Comparison of ENCODE assay signal across 31 cellular contexts in genomic region chr1:3567405-3567804, GRCh38. TPM values are rescaled to one million over a fixed set of nuclear protein-coding genes. Genes with fewer than 3 reads are reported as not detected.
DNase-seq lines count a peak whose midpoint lies in the region; ATAC-seq, FAIRE-seq and TF ChIP-seq lines count a peak whose summit lies in the region.
"Had no signal": no experiment of that assay in that cellular context is flagged by ENCODE, and none has a peak within 500 bp of the region (broad histone marks: within the 10 kb centered on the region; RNA-seq: fewer than 3 reads in every experiment).

No MANE protein-coding gene starts in this region.

- BruUV-seq in HepG2 (replicated peaks; lab: Mats Ljungman, UMichigan), result no TSS peak
- BruUV-seq in K562 (replicated peaks; lab: Mats Ljungman, UMichigan), result no TSS peak

- H3K4me2 ChIP-seq in HepG2 (ENCODE audit: low read depth, low read length) (no peak overlapping the region), K562 (ENCODE audit: insufficient read depth, low read length) (no peak overlapping the region), neuronal stem cell (ENCODE audit: insufficient read depth, low read length, poor library complexity, severe bottlenecking) (no peak overlapping the region)
- H3K4me2 ChIP-seq: A549; BLaER1; BLaER1 treated with 17β-estradiol and CSF1 and Interleukin-3, amounts not matched to agents 10 nM and 100 nM had no signal

- H2AFZ ChIP-seq in HepG2 (ENCODE audit: low read length) (no peak overlapping the region), K562 (ENCODE audit: low read depth, low read length) (no peak overlapping the region), neuronal stem cell (ENCODE audit: low read length) (no peak overlapping the region)

- H3K79me1 ChIP-seq in neuronal stem cell (ENCODE audit: low read depth, low read length), result peaks cover 14% of the 10 kb centered on the region

- no peak overlapping the region for H2BK120ac ChIP-seq in neuronal stem cell (ENCODE audit: low read depth, low read length)

- H2AK5ac ChIP-seq in neuronal stem cell (ENCODE audit: low read depth, low read length), result no peak overlapping the region

- DNase-seq in HepG2 (ENCODE audit: low spot score), result no peak
- no peak for DNase-seq in right lobe of liver
- DNase-seq in K562 (ENCODE audit: extremely low read depth in 1 of 4, low spot score in 3 of 4), result no peak
- no peak for DNase-seq in neuronal stem cell (ENCODE audit: low spot score)
- no peak for DNase-seq in hypothalamus (lab: John Stamatoyannopoulos, UW)
- DNase-seq: 8988T; ACHN; AML-193; BE2C; C1 segment of cervical spinal cord; Caco-2; Calu3; CD4-positive, alpha-beta T cell; CD4-positive, CD25-positive, alpha-beta regulatory T cell; CD8-positive, alpha-beta memory T cell; CD8-positive, alpha-beta T cell; COR-L47; DMS 273 treated with DMSO at 0.1 percent for 48 hours; DMS153; DMS53; DMS79; DMS79 treated with DMSO at 0.1 percent for 48 hours; DND-41 had no signal

- H2BK15ac ChIP-seq in neuronal stem cell (ENCODE audit: low read length), result no peak overlapping the region

- POLR2A ChIA-PET in HepG2 (lab: Yijun Ruan, JAX), result no interaction called here
- POLR2A ChIA-PET in K562 (lab: Yijun Ruan, JAX), result no interaction called here

- FAIRE-seq in HepG2 (lab: Jason Lieb, UNC) (no peak), K562 (lab: Jason Lieb, UNC) (no peak)
- FAIRE-seq: A204.1, A549, D721Med had no signal

- TF ChIP-seq RAD21 in HepG2 (CRISPR knock-in tag; IDR thresholded peaks at IDR 0.05), result no peak
- no peak for TF ChIP-seq RAD21 in K562 (CRISPR knock-in tag; conservative IDR thresholded peaks at IDR 0.05 in 1 of 2, IDR thresholded peaks at IDR 0.05 in 1 of 2)

- CTCF ChIA-PET in HepG2 (lab: Yijun Ruan, JAX; ENCODE audit: low intra/inter-chr PET ratio, low total read pairs) (no interaction called here), K562 (lab: Yijun Ruan, JAX; ENCODE audit: low intra/inter-chr PET ratio) (no interaction called here)

- intact Hi-C loops in HepG2 (cut with micrococcal nuclease; ENCODE audit: unreplicated experiment), result no loop called here
- intact Hi-C loops in right lobe of liver (cut with DNase I), result no loop called here
- intact Hi-C loops in K562 (cut with micrococcal nuclease), result no loop called here

- TF ChIP-seq POLR2A in HepG2 (IDR thresholded peaks at IDR 0.05; ENCODE audit: insufficient read depth in 1 of 2, low read depth in 2 of 2, low read length in 2 of 2) (no peak), right lobe of liver (IDR thresholded peaks at IDR 0.05) (no peak), K562 (conservative IDR thresholded peaks at IDR 0.05) (no peak)

- TF ChIP-seq EP300 in HepG2 (IDR thresholded peaks at IDR 0.05; ENCODE audit: low read depth in 2 of 2, low read length in 2 of 2) (no peak), HepG2 (CRISPR knock-in tag; IDR thresholded peaks at IDR 0.05; ENCODE audit: borderline replicate concordance) (no peak), K562 (IDR thresholded peaks at IDR 0.05; ENCODE audit: low read length) (no peak)

- no peak overlapping the region for H2BK12ac ChIP-seq in neuronal stem cell (ENCODE audit: low read length)

- in situ Hi-C loops in HepG2 (cut with HindIII; ENCODE audit: extremely low pct_ligation_motif_present, low pct_unique_long_range_greater_than_20kb) (loop anchor here (5.0 kb wide), 1 partner anchor 55 kb away; no protein-coding TSS in a partner anchor), K562 (cut with MboI) (no loop called here)

- no peak overlapping the region for H3K4ac ChIP-seq in neuronal stem cell (ENCODE audit: low read length)

- ATAC-seq in HepG2, result no peak
- no peak for ATAC-seq in right lobe of liver
- ATAC-seq in K562, result peak; percentile 12; the same call in 2 of the 3 replicates
- ATAC-seq in HG03139 (IDR thresholded peaks at IDR 0.05; ENCODE audit: unreplicated experiment), result no peak
- ATAC-seq: CD8-positive, alpha-beta T cell had no signal

- H3K27me3 ChIP-seq in HepG2 (ENCODE audit: control insufficient read depth in 1 of 2, insufficient read depth in 2 of 2, low read length in 2 of 2) (peaks cover 2 to 18% of the 10 kb centered on the region in 2 experiments; a peak in 3 of 5 replicates), right lobe of liver (no peaks in the 10 kb centered on the region), K562 (ENCODE audit: control insufficient read depth in 2 of 2, insufficient read depth in 2 of 2, low read length in 2 of 2) (peaks cover 8 to 48% of the 10 kb centered on the region in 2 experiments; a peak in 2 of 5 replicates), neuronal stem cell (ENCODE audit: control insufficient read depth in 3 of 3, insufficient read depth in 3 of 3, low read depth in 1 of 3, low read length in 3 of 3) (no peaks in the 10 kb centered on the region)
- H3K27me3 ChIP-seq: BE2C had no signal

- H2BK5ac ChIP-seq in neuronal stem cell (ENCODE audit: low read length), result peak overlapping the region; percentile 39

- H3K4me3 ChIP-seq in HepG2 (replicated peaks in 1 of 3; ENCODE audit: insufficient read depth in 1 of 3, low read depth in 2 of 3, low read length in 3 of 3) (no peak overlapping the region), right lobe of liver (no peak overlapping the region), K562 (no peak overlapping the region), neuronal stem cell (ENCODE audit: low read length in 2 of 2) (no peak overlapping the region)
- H3K4me3 ChIP-seq: A549; BLaER1; BLaER1 treated with 17β-estradiol and CSF1 and Interleukin-3, amounts not matched to agents 10 nM and 100 nM had no signal

- no peak overlapping the region for H4K8ac ChIP-seq in neuronal stem cell (ENCODE audit: low read depth, low read length)

- H3K9me3 ChIP-seq in HepG2 (ENCODE audit: low read length), result no peaks in the 10 kb centered on the region
- no peaks in the 10 kb centered on the region for H3K9me3 ChIP-seq in right lobe of liver
- H3K9me3 ChIP-seq in K562 (replicated peaks; ENCODE audit: control insufficient read depth, insufficient read depth, low read depth, low read length), result no peaks in the 10 kb centered on the region
- no peaks in the 10 kb centered on the region for H3K9me3 ChIP-seq in neuronal stem cell (replicated peaks in 1 of 2; ENCODE audit: control insufficient read depth in 2 of 2, insufficient read depth in 1 of 2, low read depth in 1 of 2, low read length in 2 of 2)
- H3K9me3 ChIP-seq: A549; BE2C; BLaER1; BLaER1 treated with 17β-estradiol and CSF1 and Interleukin-3, amounts not matched to agents 10 nM and 100 nM; Caco-2 had no signal

- H3K27ac ChIP-seq in HepG2 (ENCODE audit: extremely low read length, insufficient read depth, low read length) (no peak overlapping the region), right lobe of liver (no peak overlapping the region), K562 (ENCODE audit: extremely low read depth, low read depth, low read length) (no peak overlapping the region), neuronal stem cell (replicated peaks; ENCODE audit: low read length) (no peak overlapping the region)
- H3K27ac ChIP-seq: 22Rv1; A549; BLaER1; BLaER1 treated with 17β-estradiol and CSF1 and Interleukin-3, amounts not matched to agents 10 nM and 100 nM; C4-2B had no signal

- H3K4me1 ChIP-seq in HepG2 (ENCODE audit: insufficient read depth, low read length) (peaks cover 17% of the 10 kb centered on the region), right lobe of liver (no peaks in the 10 kb centered on the region), K562 (replicated peaks in 1 of 2; ENCODE audit: control insufficient read depth in 2 of 2, insufficient read depth in 2 of 2, low read length in 2 of 2) (peaks cover 0 to 17% of the 10 kb centered on the region in 2 experiments; a peak in 1 of 5 replicates), neuronal stem cell (ENCODE audit: control insufficient read depth in 2 of 2, insufficient read depth in 1 of 2, low read depth in 1 of 2, low read length in 2 of 2) (no peaks in the 10 kb centered on the region)
- H3K4me1 ChIP-seq: A549, BE2C, Caco-2 had no signal

- peak overlapping the region; percentile 57 for H3K18ac ChIP-seq in neuronal stem cell (ENCODE audit: low read length)

- H3K36me3 ChIP-seq in HepG2 (replicated peaks in 1 of 2; ENCODE audit: control insufficient read depth in 1 of 2, insufficient read depth in 2 of 2, low read length in 2 of 2) (no peaks in the 10 kb centered on the region; a peak in 1 of 5 replicates), right lobe of liver (no peaks in the 10 kb centered on the region), K562 (ENCODE audit: control insufficient read depth, insufficient read depth, low read length) (no peaks in the 10 kb centered on the region), neuronal stem cell (replicated peaks in 1 of 2; ENCODE audit: control insufficient read depth in 2 of 2, insufficient read depth in 2 of 2, low read length in 2 of 2) (peaks cover 5 to 6% of the 10 kb centered on the region in 2 donors)
- H3K36me3 ChIP-seq: BE2C had no signal

- no peaks in the 10 kb centered on the region for H3K79me2 ChIP-seq in HepG2 (ENCODE audit: insufficient read depth, low read length)
- no peaks in the 10 kb centered on the region for H3K79me2 ChIP-seq in K562 (ENCODE audit: control insufficient read depth, insufficient read depth, low read length)

- no peak overlapping the region for H4K91ac ChIP-seq in neuronal stem cell (ENCODE audit: low read depth, low read length, poor library complexity)

- H4K20me1 ChIP-seq in HepG2 (ENCODE audit: insufficient read depth, low read length), result peaks cover 7% of the 10 kb centered on the region; the same call in 1 of the 2 replicates
- peaks cover 48% of the 10 kb centered on the region for H4K20me1 ChIP-seq in K562 (replicated peaks; ENCODE audit: control insufficient read depth, insufficient read depth, low read length)

- TF ChIP-seq CTCF in HepG2 (CRISPR knock-in tag; IDR thresholded peaks at IDR 0.05), result no peak
- TF ChIP-seq CTCF in right lobe of liver (IDR thresholded peaks at IDR 0.05), result no peak
- no peak for TF ChIP-seq CTCF in K562 (IDR thresholded peaks at IDR 0.05 in 2 of 3, conservative IDR thresholded peaks at IDR 0.05 in 1 of 3; ENCODE audit: insufficient read depth in 2 of 3, low read depth in 1 of 3, low read length in 3 of 3)

- H3K14ac ChIP-seq in neuronal stem cell (ENCODE audit: low read length), result peak overlapping the region; percentile 82

- WGBS in HepG2 (ENCODE audit: low lambda C conversion rate), result 50% methylated on average over 1 of the region's 20 CpGs
- WGBS in right lobe of liver (ENCODE audit: insufficient coverage, low coverage, low lambda C conversion rate, missing lambda C conversion rate), result no CpG with 5 or more reads among the region's 20 CpGs
- 11% methylated on average over 17 of the region's 20 CpGs for WGBS in K562 (ENCODE audit: insufficient coverage, low coverage, missing lambda C conversion rate)
- WGBS in neuronal stem cell (ENCODE audit: extremely low coverage in 2 of 2, insufficient read length in 2 of 2, insufficient replicate concordance in 1 of 2), 2 donors, result no CpG with 5 or more reads among the region's 20 CpGs

- no peak overlapping the region for H3K9ac ChIP-seq in HepG2 (ENCODE audit: insufficient read depth, low read depth, low read length)
- no peak overlapping the region for H3K9ac ChIP-seq in K562 (ENCODE audit: insufficient read depth in 1 of 2, low read depth in 2 of 2, low read length in 2 of 2)
- H3K9ac ChIP-seq in neuronal stem cell (ENCODE audit: low read depth, low read length, poor library complexity), result peak overlapping the region; percentile 60
- H3K9ac ChIP-seq: BLaER1; BLaER1 treated with 17β-estradiol and CSF1 and Interleukin-3, amounts not matched to agents 10 nM and 100 nM had no signal

- H3K9me1 ChIP-seq in K562 (ENCODE audit: control insufficient read depth, insufficient read depth, low read length), result no peaks in the 10 kb centered on the region

- H3K23ac ChIP-seq in neuronal stem cell (ENCODE audit: low read depth, low read length, poor library complexity), result peak overlapping the region; percentile 85

RNA-seq across cellular contexts. Expression of gene MEGF6, which starts 43.9 kb away (rescaled TPM):
- total RNA-seq in HepG2 (2016; rRNA removed; fragmentation: Illumina TruSeq; extraction: Trizol) (0.76 and 1.9 TPM in 2 replicates), right lobe of liver (1 to 10 TPM; 2.2 to 9.6 (median 4.4) TPM), K562 (2014; rRNA removed) (0.04 and 0.32 TPM in 2 replicates), K562 (2014; rRNA removed; fragmentation: Illumina TruSeq; extraction: Trizol) (not detected in 2 replicates), K562 (2015; rRNA removed; fragmentation: Illumina TruSeq; extraction: Trizol) (0.11 and 0.14 TPM in 2 replicates), K562 (2021) (0.40 and 1.7 TPM in 2 replicates)
- 0.18 and 0.61 TPM in 2 replicates for total RNA-seq in HepG2 (2016; cell fraction: cytosol; rRNA removed; fragmentation: Illumina TruSeq; extraction: Trizol; ENCODE audit: low read depth)
- total RNA-seq in HepG2 (2016; cell fraction: insoluble cytoplasmic fraction; rRNA removed; fragmentation: Illumina TruSeq; extraction: Trizol), result 0.70 and 2.7 TPM in 2 replicates
- total RNA-seq in HepG2 (2016; cell fraction: membrane; rRNA removed; fragmentation: Illumina TruSeq; extraction: Trizol), result 0.52 and 0.96 TPM in 2 replicates
- 2.7 and 3.4 TPM in 2 replicates for total RNA-seq in HepG2 (2016; cell fraction: nucleus; rRNA removed; fragmentation: Illumina TruSeq; extraction: Trizol)
- polyA plus RNA-seq in HepG2 (2011; rRNA removed) (1.9 and 3.5 TPM in 2 replicates), K562 (2011; rRNA removed) (0.03 and 0.16 TPM in 2 replicates), K562 (2014; fragmentation: Illumina TruSeq; extraction: Trizol) (0.04 and 0.24 TPM in 2 replicates), K562 (2014; fragmentation: Nextera tagmentation; extraction: Ambion mirVana) (not detected), K562 (2014; rRNA removed) (0.25 and 0.65 TPM in 2 replicates)
- 0.90 and 1.8 TPM in 2 replicates for polyA plus RNA-seq in HepG2 (2011; cell fraction: cytosol; rRNA removed)
- polyA plus RNA-seq in HepG2 (2011; cell fraction: nucleus; rRNA removed), result 68.1 and 94.7 TPM in 2 replicates
- polyA plus RNA-seq in HepG2 (2012), result 3.6 and 4.8 TPM in 2 replicates
- polyA plus RNA-seq in HepG2 (2016; cell fraction: cytosol; fragmentation: Illumina TruSeq; extraction: Trizol; ENCODE audit: low read depth), result 0.09 and 0.19 TPM in 2 replicates
- polyA plus RNA-seq in HepG2 (2016; cell fraction: insoluble cytoplasmic fraction; fragmentation: Illumina TruSeq; extraction: Trizol; ENCODE audit: low read depth), result 0.80 and 1.3 TPM in 2 replicates
- polyA plus RNA-seq in HepG2 (2016; cell fraction: membrane; fragmentation: Illumina TruSeq; extraction: Trizol; ENCODE audit: low read depth), result 0.19 and 0.34 TPM in 2 replicates
- 8.1 and 10.4 TPM in 2 replicates for polyA plus RNA-seq in HepG2 (2016; cell fraction: nucleus; fragmentation: Illumina TruSeq; extraction: Trizol; ENCODE audit: insufficient read depth, low read depth)
- polyA minus RNA-seq in HepG2 (2011; rRNA and poly(A)+ RNA removed; ENCODE audit: low replicate concordance), result 3.5 and 4.6 TPM in 2 replicates
- polyA minus RNA-seq in HepG2 (2011; cell fraction: cytosol; rRNA and poly(A)+ RNA removed), result 1.7 and 2.4 TPM in 2 replicates
- polyA minus RNA-seq in HepG2 (2011; cell fraction: nucleus; rRNA and poly(A)+ RNA removed), result 5.6 and 10.6 TPM in 2 replicates
- total RNA-seq in K562 (2011; cell fraction: chromatin; rRNA removed; ENCODE audit: low replicate concordance), result 0.90 and 2.1 TPM in 2 replicates
- 1.6 and 1.8 TPM in 2 replicates for total RNA-seq in K562 (2011; cell fraction: nucleolus; rRNA removed)
- total RNA-seq in K562 (2011; cell fraction: nucleoplasm; rRNA removed), result 0.73 and 0.99 TPM in 2 replicates
- polyA plus RNA-seq in K562 (2011; cell fraction: cytosol; rRNA removed), result 0.03 and 0.10 TPM in 2 replicates
- 1.3 and 1.8 TPM in 2 replicates for polyA plus RNA-seq in K562 (2011; cell fraction: nucleus; rRNA removed)
- polyA plus RNA-seq in K562 (2012), result 0.51 and 14.3 TPM in 2 replicates
- polyA minus RNA-seq in K562 (2011; rRNA and poly(A)+ RNA removed), result not detected in 2 replicates
- not detected in 2 replicates for polyA minus RNA-seq in K562 (2011; cell fraction: cytosol; rRNA and poly(A)+ RNA removed)
- 0.27 and 0.67 TPM in 2 replicates for polyA minus RNA-seq in K562 (2011; cell fraction: nucleus; rRNA and poly(A)+ RNA removed)
- polyA plus RNA-seq in neuronal stem cell (2013, experiment 1 of 2), result 10.3 TPM
- polyA plus RNA-seq in neuronal stem cell (2013, experiment 2 of 2), result 10.0 TPM

RNA-seq across cellular contexts. Expression of gene TPRG1L, which starts 57.4 kb away (rescaled TPM):
- total RNA-seq in HepG2 (2016; rRNA removed; fragmentation: Illumina TruSeq; extraction: Trizol) (21.3 and 31.7 TPM in 2 replicates), right lobe of liver (10 to 100 TPM; 42.5 to 54.6 (median 53.4) TPM), K562 (2014; rRNA removed) (4.6 and 5.1 TPM in 2 replicates), K562 (2014; rRNA removed; fragmentation: Illumina TruSeq; extraction: Trizol) (5.0 and 5.2 TPM in 2 replicates), K562 (2015; rRNA removed; fragmentation: Illumina TruSeq; extraction: Trizol) (5.7 and 6.2 TPM in 2 replicates), K562 (2021) (8.4 and 8.9 TPM in 2 replicates)
- 5.7 and 6.3 TPM in 2 replicates for total RNA-seq in HepG2 (2016; cell fraction: cytosol; rRNA removed; fragmentation: Illumina TruSeq; extraction: Trizol; ENCODE audit: low read depth)
- 20.0 and 34.6 TPM in 2 replicates for total RNA-seq in HepG2 (2016; cell fraction: insoluble cytoplasmic fraction; rRNA removed; fragmentation: Illumina TruSeq; extraction: Trizol)
- 26.8 and 28.4 TPM in 2 replicates for total RNA-seq in HepG2 (2016; cell fraction: membrane; rRNA removed; fragmentation: Illumina TruSeq; extraction: Trizol)
- total RNA-seq in HepG2 (2016; cell fraction: nucleus; rRNA removed; fragmentation: Illumina TruSeq; extraction: Trizol), result 13.9 and 17.8 TPM in 2 replicates
- polyA plus RNA-seq in HepG2 (2011; rRNA removed) (37.4 and 44.3 TPM in 2 replicates), K562 (2011; rRNA removed) (9.9 and 11.0 TPM in 2 replicates), K562 (2014; fragmentation: Illumina TruSeq; extraction: Trizol) (9.7 and 10.0 TPM in 2 replicates), K562 (2014; fragmentation: Nextera tagmentation; extraction: Ambion mirVana) (1 to 10 TPM; 1.6 to 1.9 TPM), K562 (2014; rRNA removed) (6.8 and 7.1 TPM in 2 replicates)
- polyA plus RNA-seq in HepG2 (2011; cell fraction: cytosol; rRNA removed), result 39.8 and 48.5 TPM in 2 replicates
- 18.5 and 21.7 TPM in 2 replicates for polyA plus RNA-seq in HepG2 (2011; cell fraction: nucleus; rRNA removed)
- polyA plus RNA-seq in HepG2 (2012), result 32.1 and 36.9 TPM in 2 replicates
- 9.7 and 10.7 TPM in 2 replicates for polyA plus RNA-seq in HepG2 (2016; cell fraction: cytosol; fragmentation: Illumina TruSeq; extraction: Trizol; ENCODE audit: low read depth)
- polyA plus RNA-seq in HepG2 (2016; cell fraction: insoluble cytoplasmic fraction; fragmentation: Illumina TruSeq; extraction: Trizol; ENCODE audit: low read depth), result 66.4 and 67.1 TPM in 2 replicates
- polyA plus RNA-seq in HepG2 (2016; cell fraction: membrane; fragmentation: Illumina TruSeq; extraction: Trizol; ENCODE audit: low read depth), result 27.9 and 28.2 TPM in 2 replicates
- polyA plus RNA-seq in HepG2 (2016; cell fraction: nucleus; fragmentation: Illumina TruSeq; extraction: Trizol; ENCODE audit: insufficient read depth, low read depth), result 42.7 TPM in 2 replicates
- polyA minus RNA-seq in HepG2 (2011; rRNA and poly(A)+ RNA removed; ENCODE audit: low replicate concordance), result 33.6 and 37.3 TPM in 2 replicates
- 24.6 and 30.2 TPM in 2 replicates for polyA minus RNA-seq in HepG2 (2011; cell fraction: cytosol; rRNA and poly(A)+ RNA removed)
- polyA minus RNA-seq in HepG2 (2011; cell fraction: nucleus; rRNA and poly(A)+ RNA removed), result 8.0 and 10.2 TPM in 2 replicates
- total RNA-seq in K562 (2011; cell fraction: chromatin; rRNA removed; ENCODE audit: low replicate concordance), result 5.9 and 9.5 TPM in 2 replicates
- 7.4 and 8.7 TPM in 2 replicates for total RNA-seq in K562 (2011; cell fraction: nucleolus; rRNA removed)
- 7.7 and 9.1 TPM in 2 replicates for total RNA-seq in K562 (2011; cell fraction: nucleoplasm; rRNA removed)
- 10.9 and 11.7 TPM in 2 replicates for polyA plus RNA-seq in K562 (2011; cell fraction: cytosol; rRNA removed)
- polyA plus RNA-seq in K562 (2011; cell fraction: nucleus; rRNA removed), result 6.1 and 6.5 TPM in 2 replicates
- 9.3 and 18.8 TPM in 2 replicates for polyA plus RNA-seq in K562 (2012)
- 5.7 and 7.5 TPM in 2 replicates for polyA minus RNA-seq in K562 (2011; rRNA and poly(A)+ RNA removed)
- polyA minus RNA-seq in K562 (2011; cell fraction: cytosol; rRNA and poly(A)+ RNA removed), result 5.6 and 7.6 TPM in 2 replicates
- 2.2 and 3.7 TPM in 2 replicates for polyA minus RNA-seq in K562 (2011; cell fraction: nucleus; rRNA and poly(A)+ RNA removed)
- polyA plus RNA-seq in neuronal stem cell (2013, experiment 1 of 2), result 13.4 TPM
- polyA plus RNA-seq in neuronal stem cell (2013, experiment 2 of 2), result 13.2 TPM

Comparison
In these comparisons a context has a peak if more than half of its experiments do, and no peak if none do; other contexts are left out.
1. Of the 241 proteins assayed by ChIP-seq in both HepG2 and K562: peak only in HepG2: RBFOX2; only in K562: none; in both: none; in neither: 240.